Comparison of ENCODE assay signal across 9 cellular contexts in genomic region chr18:710418-711300, GRCh38. TPM values are rescaled to one million over a fixed set of nuclear protein-coding genes. Genes with fewer than 3 reads are reported as not detected.
DNase-seq lines count a peak whose midpoint lies in the region; ATAC-seq and TF ChIP-seq lines count a peak whose summit lies in the region.
"Had no signal": no experiment of that assay in that cellular context is flagged by ENCODE, and none has a peak within 500 bp of the region (broad histone marks: within the 10 kb centered on the region; RNA-seq: fewer than 3 reads in every experiment).

No MANE protein-coding gene starts in this region.

- H3K4me1 ChIP-seq in GM23338 (ENCODE audit: insufficient read depth) (peaks cover 6% of the 10 kb centered on the region), OCI-LY3 (ENCODE audit: low read length) (peaks cover 5% of the 10 kb centered on the region)

- H3K36me3 Mint-ChIP-seq in GM23338 (ENCODE audit: low read depth) (peaks cover 37% of the 10 kb centered on the region), endothelial cell (ENCODE audit: low read depth, unreplicated experiment) (peaks cover 14% of the 10 kb centered on the region)

- no peak for ATAC-seq in GM23338
- no peak for ATAC-seq in GM21423 (IDR thresholded peaks at IDR 0.05; ENCODE audit: unreplicated experiment)
- ATAC-seq in HG02678 (IDR thresholded peaks at IDR 0.05; ENCODE audit: unreplicated experiment), result no peak

- peaks cover 49% of the 10 kb centered on the region for H3K79me2 ChIP-seq in GM23338 (replicated peaks; ENCODE audit: insufficient read depth)
- H3K79me2 ChIP-seq in OCI-LY3 (ENCODE audit: low read length), result peaks cover 51% of the 10 kb centered on the region

- H3K27ac ChIP-seq in GM23338 (ENCODE audit: low read depth) (no peak overlapping the region), OCI-LY3 (ENCODE audit: low read length) (no peak overlapping the region)

- H3K9me3 Mint-ChIP-seq in GM23338, result peaks cover 7% of the 10 kb centered on the region; the same call in 2 of the 3 replicates
- H3K9me3 Mint-ChIP-seq in endothelial cell (ENCODE audit: unreplicated experiment), result no peaks in the 10 kb centered on the region

- 0 out of 2 replicates have a peak, but pooled peaks cover 7% of the 10 kb centered on the region for H3K27me3 ChIP-seq in GM23338 (ENCODE audit: insufficient read depth)
- H3K27me3 ChIP-seq in OCI-LY3 (ENCODE audit: low read depth, low read length), result no peaks in the 10 kb centered on the region

- H3K27ac Mint-ChIP-seq in GM23338 (no peak overlapping the region), endothelial cell (ENCODE audit: unreplicated experiment) (no peak overlapping the region)

- no peaks in the 10 kb centered on the region for H3K9me2 ChIP-seq in GM23338 (ENCODE audit: insufficient read depth)

- H3K4me1 Mint-ChIP-seq in GM23338, result peaks cover 7% of the 10 kb centered on the region
- peaks cover 13% of the 10 kb centered on the region for H3K4me1 Mint-ChIP-seq in endothelial cell (ENCODE audit: unreplicated experiment)

- no peaks in the 10 kb centered on the region; the same call in 1 of the 2 replicates for H3K36me3 ChIP-seq in GM23338 (ENCODE audit: insufficient read depth)
- H3K36me3 ChIP-seq in OCI-LY3 (replicated peaks; ENCODE audit: low read depth, low read length), result peaks cover 9% of the 10 kb centered on the region

- H3K27me3 Mint-ChIP-seq in GM23338 (ENCODE audit: insufficient read depth, low read depth, poor library complexity) (peaks cover 6% of the 10 kb centered on the region), endothelial cell (ENCODE audit: unreplicated experiment) (peaks cover 8% of the 10 kb centered on the region)

- H3K9ac ChIP-seq in OCI-LY3 (ENCODE audit: low read length), result peak overlapping the region; percentile 96

- peak overlapping the region; percentile 96; the same call in 1 of the 2 replicates for H3K4me2 ChIP-seq in GM23338
- H3K4me2 ChIP-seq in OCI-LY3 (ENCODE audit: low read length), result peak overlapping the region; percentile 99

- H3F3A ChIP-seq in GM23338 (replicated peaks; ENCODE audit: low read depth), result peaks cover 5% of the 10 kb centered on the region; the same call in 1 of the 2 replicates

- H2AFZ ChIP-seq in GM23338 (no peak overlapping the region), OCI-LY3 (ENCODE audit: low read depth, low read length) (no peak overlapping the region; the same call in 1 of the 2 replicates)

- H3K4me3 ChIP-seq in GM23338 (peak overlapping the region; percentile 98; the same call in 1 of the 2 replicates), OCI-LY3 (ENCODE audit: low read length) (peak overlapping the region; percentile 90), retinal pigment epithelial cell (ENCODE audit: low read length) (peak overlapping the region; percentile 81)

- DNase-seq in GM23338 (ENCODE audit: low spot score) (no peak), endothelial cell (ENCODE audit: low spot score) (no peak), retinal pigment epithelial cell (ENCODE audit: low read depth) (peak; percentile 43), SIG-M5 treated with dmso at 0.1 percent for 504 hours (lab: John Stamatoyannopoulos, UW; ENCODE audit: unreplicated experiment) (no peak), NCI-H2171 treated with DMSO at 0.1 percent for 48 hours (lab: John Stamatoyannopoulos, UW) (no peak)
- DNase-seq: GOT3 had no signal

- peaks cover 35% of the 10 kb centered on the region for H4K20me1 ChIP-seq in GM23338 (replicated peaks; ENCODE audit: insufficient read depth)
- peaks cover 20% of the 10 kb centered on the region for H4K20me1 ChIP-seq in OCI-LY3 (ENCODE audit: insufficient read depth, low read length)

- H3K4me3 Mint-ChIP-seq in GM23338 (peak overlapping the region; percentile 78), endothelial cell (ENCODE audit: unreplicated experiment) (peak overlapping the region; percentile 89)

- TF ChIP-seq CTCF in GM23338 (conservative IDR thresholded peaks at IDR 0.05; ENCODE audit: low read depth in 2 of 2) (no peak), OCI-LY3 (IDR thresholded peaks at IDR 0.05; ENCODE audit: low read depth, low read length) (no peak), endothelial cell (IDR thresholded peaks at IDR 0.05; ENCODE audit: unreplicated experiment) (no peak), retinal pigment epithelial cell (conservative IDR thresholded peaks at IDR 0.05; ENCODE audit: low read depth, low read length) (no peak)

- no peaks in the 10 kb centered on the region for H3K9me3 ChIP-seq in OCI-LY3 (ENCODE audit: insufficient read depth, low read length)

TF ChIP-seq in GM23338, 12 proteins besides CTCF, POLR2A, EP300 and RAD21 (continues in another document):
- TF ChIP-seq EZH2 (IDR thresholded peaks at IDR 0.05; ENCODE audit: low read depth, unreplicated experiment), result no peak
- TF ChIP-seq REST (IDR thresholded peaks at IDR 0.05; ENCODE audit: unreplicated experiment), result no peak
- no peak for TF ChIP-seq JUNB (IDR thresholded peaks at IDR 0.05; ENCODE audit: unreplicated experiment)
- TF ChIP-seq CREB1 (CRISPR knock-in tag; IDR thresholded peaks at IDR 0.05; ENCODE audit: low read depth), result no peak
- TF ChIP-seq EZH2phosphoT487 (IDR thresholded peaks at IDR 0.05; ENCODE audit: unreplicated experiment), result no peak
- no peak for TF ChIP-seq ETS1 (IDR thresholded peaks at IDR 0.05)

RNA-seq across cellular contexts. Expression of gene ENOSF1, which starts 1.8 kb away (rescaled TPM):
- total RNA-seq in GM23338 (2014; rRNA removed; shearing (Covaris generic)), result 20.5 and 36.4 TPM in 2 replicates
- 30.1 and 32.0 TPM in 2 replicates for polyA plus RNA-seq in GM23338 (2016; fragmentation: Nextera tagmentation; extraction: Ambion mirVana)
- 31.8 TPM for total RNA-seq in endothelial cell (ENCODE audit: unreplicated experiment)

RNA-seq across cellular contexts. Expression of gene TYMS, which starts 53.2 kb away (rescaled TPM):
- 52.9 and 60.5 TPM in 2 replicates for total RNA-seq in GM23338 (2014; rRNA removed; shearing (Covaris generic))
- polyA plus RNA-seq in GM23338 (2016; fragmentation: Nextera tagmentation; extraction: Ambion mirVana), result 62.9 and 72.3 TPM in 2 replicates
- total RNA-seq in endothelial cell (ENCODE audit: unreplicated experiment), result 61.7 TPM
